8 cellular contexts compared by ENCODE assay signal in the genomic region with DNA sequence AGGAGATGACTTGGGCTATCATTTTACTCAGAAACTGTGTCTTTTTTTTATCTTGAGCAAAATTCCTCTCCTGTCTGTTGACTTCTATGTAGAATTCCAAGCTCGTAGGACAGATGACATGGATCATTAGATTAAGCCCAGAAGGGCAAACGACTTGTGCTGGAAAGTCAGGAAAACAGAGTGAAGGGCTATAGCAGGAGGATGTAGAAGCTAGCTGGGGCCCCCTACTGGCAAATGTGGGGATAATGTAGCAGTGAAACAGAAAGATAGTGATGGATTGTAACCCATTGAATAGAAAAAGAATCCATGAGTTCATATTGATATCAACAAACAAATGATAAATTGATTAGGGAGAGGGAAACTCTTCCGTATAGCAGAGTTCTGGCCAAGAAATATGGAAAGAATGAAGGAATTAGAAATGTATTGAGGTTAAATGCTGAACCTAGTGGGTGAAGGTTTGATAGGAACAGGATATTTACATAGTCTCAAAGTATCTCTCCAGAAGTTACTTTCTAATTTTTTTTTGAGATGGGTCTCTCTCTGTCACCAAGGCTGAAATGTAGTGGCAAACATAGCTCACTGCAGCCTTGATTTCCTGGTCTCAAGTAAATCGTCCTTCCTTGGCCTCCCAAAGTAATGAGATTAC.
DNase-seq lines count a peak whose midpoint lies in the region; ATAC-seq and TF ChIP-seq lines count a peak whose summit lies in the region.

No MANE protein-coding gene starts in this region.

- no peaks in the 10 kb centered on the region for H3K9me3 ChIP-seq in ascending aorta

- intact Hi-C loops in ascending aorta (cut with DNase I), result loop anchor here (1.0 kb wide), 1 partner anchor 764 kb away; no protein-coding TSS in a partner anchor

- H3K36me3 ChIP-seq in ascending aorta, result no peaks in the 10 kb centered on the region

- H3K4me3 ChIP-seq in ascending aorta, result no peak overlapping the region

- no peak overlapping the region for H3K27ac Mint-ChIP-seq in activated T-cell treated with anti-CD3 and anti-CD28 coated beads, Interleukin-2, amount 50 U/mL, for 24 hours

- no peaks in the 10 kb centered on the region for H3K4me1 ChIP-seq in ascending aorta

- no peaks in the 10 kb centered on the region for H3K36me3 Mint-ChIP-seq in activated T-cell treated with anti-CD3 and anti-CD28 coated beads, Interleukin-2, amount 50 U/mL, for 24 hours (ENCODE audit: low read depth)

- no peak overlapping the region for H3K4me3 Mint-ChIP-seq in activated T-cell treated with anti-CD3 and anti-CD28 coated beads, Interleukin-2, amount 50 U/mL, for 24 hours

- TF ChIP-seq CTCF in ascending aorta (IDR thresholded peaks at IDR 0.05), result peak; percentile 25 to 81 (median 70)

- ATAC-seq in HG02610 (IDR thresholded peaks at IDR 0.05; ENCODE audit: unreplicated experiment) (peak; percentile 61), GM18517 (IDR thresholded peaks at IDR 0.05; ENCODE audit: unreplicated experiment) (no peak)

- peaks cover 4% of the 10 kb centered on the region for H3K27me3 Mint-ChIP-seq in activated T-cell treated with anti-CD3 and anti-CD28 coated beads, Interleukin-2, amount 50 U/mL, for 24 hours

- DNase-seq in activated T-cell treated with anti-CD3 and anti-CD28 coated beads for 1 hour (ENCODE audit: low read depth) (peak; percentile 7), NCI-H69 (lab: John Stamatoyannopoulos, UW) (peak; percentile 43), ascending aorta (ENCODE audit: low spot score in 2 of 2) (no peak), iPS-NIHi7 (ENCODE audit: extremely low spot score) (peak; percentile 69)
- DNase-seq in activated T-cell treated with anti-CD3 and anti-CD28 coated beads, Interleukin-2, amount 50 U/mL, for 24 hours, result no peak
- DNase-seq in stimulated activated naive CD4-positive, alpha-beta T cell treated with Interleukin-2 at 50 U/mL for 16 hours (lab: John Stamatoyannopoulos, UW), result peak; percentile 2

- H3K27ac ChIP-seq in ascending aorta, result no peak overlapping the region

- no peaks in the 10 kb centered on the region for H3K9me3 Mint-ChIP-seq in activated T-cell treated with anti-CD3 and anti-CD28 coated beads, Interleukin-2, amount 50 U/mL, for 24 hours

- no peaks in the 10 kb centered on the region for H3K27me3 ChIP-seq in ascending aorta

- peaks cover 1% of the 10 kb centered on the region for H3K4me1 Mint-ChIP-seq in activated T-cell treated with anti-CD3 and anti-CD28 coated beads, Interleukin-2, amount 50 U/mL, for 24 hours (ENCODE audit: low read depth)

Comparison
In these comparisons a context has a peak if more than half of its experiments do, and no peak if none do; other contexts are left out.
1. DNase-seq: peak in activated T-cell treated with anti-CD3 and anti-CD28 coated beads for 1 hour (single experiment), NCI-H69 (single experiment), iPS-NIHi7 (single experiment) and stimulated activated naive CD4-positive, alpha-beta T cell treated with Interleukin-2 at 50 U/mL for 16 hours (single experiment); none in activated T-cell treated with anti-CD3 and anti-CD28 coated beads, Interleukin-2, amount 50 U/mL, for 24 hours (single experiment) and ascending aorta (0 of 2).